In genomic region chr4:158768577-158769174, GRCh38 we compare ENCODE assay signal across 8 cellular contexts. TPM values are rescaled to one million over a fixed set of nuclear protein-coding genes. Genes with fewer than 3 reads are reported as not detected.
DNase-seq lines count a peak whose midpoint lies in the region; ATAC-seq, FAIRE-seq and TF ChIP-seq lines count a peak whose summit lies in the region.

Gene FNIP2, plus strand, starts transcription at chr4:158769026. Its CDS starts 187 bp downstream, at chr4:158769213.

- no peak for TF ChIP-seq CTCF in D721Med (IDR thresholded peaks at IDR 0.05; ENCODE audit: insufficient read depth, missing control alignments)
- no peak for TF ChIP-seq CTCF in Peyer's patch (IDR thresholded peaks at IDR 0.05)
- no peak for TF ChIP-seq CTCF in fibroblast of the aortic adventitia (IDR thresholded peaks at IDR 0.05; ENCODE audit: insufficient read depth, low read length)
- TF ChIP-seq CTCF in nephron (IDR thresholded peaks at IDR 0.05; ENCODE audit: unreplicated experiment in 3 of 3): no peak

- H3K9ac ChIP-seq in HUES48 (ENCODE audit: low read depth, low read length): peak within 1 kb of the TSS; percentile 94

- H3K4me1 ChIP-seq in HUES48 (ENCODE audit: control insufficient read depth, insufficient read depth, low read length) (peaks cover 14% of the 10 kb centered on the region; the same call in 1 of the 2 replicates), Peyer's patch (peaks cover 0 to 20% (median 0%) of the 10 kb centered on the region in 4 donors)

- no peaks in the 10 kb centered on the region for H3K9me3 Mint-ChIP-seq in nephron

- peak; percentile 53 for DNase-seq in D721Med (ENCODE audit: insufficient read length, low spot score)
- DNase-seq in Peyer's patch: peak; percentile 46 to 89 (median 88)
- peak; percentile 67 for DNase-seq in activated T-helper 9 cell treated with anti-CD3 and anti-CD28 coated beads, Interleukin-2, amount 50 U/mL, for 16 hours (ENCODE audit: low read depth)
- DNase-seq in fibroblast of the aortic adventitia (ENCODE audit: low read depth): peak; percentile 57
- DNase-seq in stimulated activated naive CD8-positive, alpha-beta T cell treated with anti-CD3 and anti-CD28 coated beads, Interleukin-15, Interleukin-2, amounts not matched to agents 100 U/mL and 50 U/mL, for 24 hours: peak; percentile 74

- peaks cover 47% of the 10 kb centered on the region for H3K4me1 Mint-ChIP-seq in nephron

- peak; percentile 21 to 73 for TF ChIP-seq POLR2A in Peyer's patch (IDR thresholded peaks at IDR 0.05)

- H3K36me3 Mint-ChIP-seq in nephron (ENCODE audit: low read depth): no peaks in the 10 kb centered on the region

- no peak for FAIRE-seq in D721Med (lab: Jason Lieb, UNC)

- peak within 1 kb of the TSS; percentile 87 for H3K27ac ChIP-seq in HUES48 (ENCODE audit: low read depth, low read length)
- H3K27ac ChIP-seq in Peyer's patch: peak within 1 kb of the TSS; percentile 70 to 88 (median 81)

- H3K27me3 ChIP-seq in HUES48 (ENCODE audit: control insufficient read depth, insufficient read depth, low read length) (peaks cover 11% of the 10 kb centered on the region), Peyer's patch (no peaks in the 10 kb centered on the region)

- H3K36me3 ChIP-seq in HUES48 (ENCODE audit: control insufficient read depth, insufficient read depth, low read length): no peaks in the 10 kb centered on the region
- H3K36me3 ChIP-seq in Peyer's patch: no peaks in the 10 kb centered on the region

- peak; percentile 76 for ATAC-seq in GM21390 (IDR thresholded peaks at IDR 0.05; ENCODE audit: unreplicated experiment)
- peak; percentile 85 for ATAC-seq in stimulated activated naive CD8-positive, alpha-beta T cell treated with anti-CD3 and anti-CD28 coated beads, Interleukin-15, Interleukin-2, amounts not matched to agents 100 U/mL and 50 U/mL, for 24 hours

- peak within 1 kb of the TSS; percentile 99 for H3K4me3 ChIP-seq in HUES48 (ENCODE audit: low read depth, low read length)
- peak within 1 kb of the TSS; percentile 61 to 90 (median 70) for H3K4me3 ChIP-seq in Peyer's patch
- H3K4me3 ChIP-seq in fibroblast of the aortic adventitia (ENCODE audit: low read depth, low read length): peak within 1 kb of the TSS; percentile 89

- H3K4me3 Mint-ChIP-seq in nephron: peak within 1 kb of the TSS; percentile 99

- H3K27me3 Mint-ChIP-seq in nephron (ENCODE audit: low read depth): no peaks in the 10 kb centered on the region

- peak within 1 kb of the TSS; percentile 90 to 99 (median 96) for H3K27ac Mint-ChIP-seq in nephron

- no peaks in the 10 kb centered on the region for H3K9me3 ChIP-seq in HUES48 (ENCODE audit: control insufficient read depth, insufficient read depth, low read length)
- no peaks in the 10 kb centered on the region for H3K9me3 ChIP-seq in Peyer's patch

RNA-seq across cellular contexts. Expression of gene FNIP2, which starts in this region (rescaled TPM):
- total RNA-seq in Peyer's patch: 10 to 100 TPM; 31.9 to 40.8 (median 38.6) TPM
- 21.2 and 34.3 TPM in 2 replicates for total RNA-seq in fibroblast of the aortic adventitia (ENCODE audit: low replicate concordance)

Comparison
In these comparisons a context has a peak if more than half of its experiments do, and no peak if none do; other contexts are left out.
1. Peak in every context shown above with its lines: DNase-seq, ATAC-seq, H3K4me3 ChIP-seq and H3K27ac ChIP-seq.